In the genomic region with DNA sequence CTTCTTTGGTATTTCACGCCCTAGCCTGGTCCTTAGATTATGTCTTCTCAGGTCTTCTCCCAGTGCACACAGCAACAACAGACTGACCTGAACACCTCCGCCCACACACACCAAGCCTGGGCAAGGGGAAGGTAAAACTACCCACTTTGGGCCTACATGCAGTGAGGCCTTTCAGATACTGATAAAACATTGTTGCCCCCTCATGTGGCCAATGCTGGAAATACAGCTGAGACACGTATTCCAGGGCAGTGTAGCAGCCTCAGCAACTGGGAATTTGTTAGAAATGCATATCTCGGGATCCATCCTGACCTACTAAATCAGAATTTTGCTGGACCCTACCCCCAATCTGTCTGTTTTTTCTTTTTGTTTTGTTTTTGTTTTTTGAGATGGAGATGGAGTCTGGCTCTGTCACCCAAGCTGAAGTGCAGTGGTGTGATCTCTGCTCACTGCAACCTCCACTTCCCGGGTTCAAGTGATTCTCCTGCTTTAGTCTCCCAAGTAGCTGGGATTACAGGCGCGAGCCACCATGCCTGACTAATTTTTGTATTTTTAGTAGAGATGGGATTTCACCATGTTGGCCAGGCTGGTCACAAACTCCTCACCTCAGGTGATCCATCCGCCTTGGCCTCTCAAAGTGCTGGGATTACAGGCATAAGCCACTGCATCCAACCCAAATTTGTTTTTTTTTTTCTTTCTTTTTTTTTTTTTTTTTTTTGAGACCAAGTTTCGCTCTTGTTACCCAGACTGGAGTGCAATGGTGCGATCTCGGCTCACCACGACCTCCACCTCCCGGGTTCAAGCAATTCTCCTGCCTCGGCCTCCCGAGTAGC, we compare ENCODE assay signal across 8 cellular contexts. TPM values are rescaled to one million over a fixed set of nuclear protein-coding genes. Genes with fewer than 3 reads are reported as not detected.
DNase-seq lines count a peak whose midpoint lies in the region; ATAC-seq lines count a peak whose summit lies in the region.
"Not testable (repeated sequence)": the region's sequence is repeated elsewhere in the genome, so short reads cannot be mapped to it uniquely, and the experiment has no call there.

No MANE protein-coding gene starts in this region.

- H3K4me3 Mint-ChIP-seq in naive B cell = peak overlapping the region in 1 of 8 donors; percentile 19

- H3K36me3 Mint-ChIP-seq in naive B cell = not testable (repeated sequence)

- peak overlapping the region in 4 of 6 donors; percentile 13 to 80 (median 60) for H3K27ac Mint-ChIP-seq in naive B cell

- not testable (repeated sequence) for H3K27me3 Mint-ChIP-seq in naive B cell

- not testable (repeated sequence) for H3K9me3 Mint-ChIP-seq in naive B cell

- peaks cover 6 to 13% (median 10%) of the 10 kb centered on the region in 3 donors for H3K4me1 Mint-ChIP-seq in naive B cell

- DNase-seq in COLO829 (ENCODE audit: low spot score) = peak; percentile 87
- DNase-seq in GOT3 (lab: John Stamatoyannopoulos, UW) = peak; percentile 27
- DNase-seq in NCI-H1694 treated with DMSO at 0.1 percent for 48 hours (lab: John Stamatoyannopoulos, UW) = peak; percentile 64
- DNase-seq in SW480 (ENCODE audit: low spot score) = peak; percentile 64
- DNase-seq in activated gamma-delta T cell treated with Interleukin-2 at 50 U/mL for 16 hours = peak; percentile 84
- DNase-seq in fibroblast of peridontal ligament (ENCODE audit: extremely low read depth) = peak; percentile 84
- DNase-seq in naive B cell = peak; percentile 70
- DNase-seq in stimulated activated CD8-positive, alpha-beta memory T cell treated with anti-CD3 and anti-CD28 coated beads, Interleukin-15, amount 100 ng/mL, for 48 hours (ENCODE audit: low read depth in 2 of 2) = peak; percentile 45 to 56

- peak; percentile 88 to 92 for ATAC-seq in naive B cell (ENCODE audit: low read depth in 2 of 2)

RNA-seq across cellular contexts. Expression of a gene that starts 19.5 kb away (rescaled TPM):
- 10 to 100 TPM in 5 of 6 donors, 1 to 10 TPM in 1; 7.8 to 27.9 (median 25.9) TPM for polyA plus RNA-seq in naive B cell (ENCODE audit: low read depth in 6 of 6)

RNA-seq across cellular contexts. Expression of a gene that starts 20.1 kb away (rescaled TPM):
- polyA plus RNA-seq in naive B cell (ENCODE audit: low read depth in 6 of 6) = 100 to 1,000 TPM; 101 to 221 (median 142) TPM

RNA-seq across cellular contexts. Expression of a gene that starts 26.3 kb away (rescaled TPM):
- 10 to 100 TPM; 11.5 to 31.0 (median 19.3) TPM for polyA plus RNA-seq in naive B cell (ENCODE audit: low read depth in 6 of 6)

RNA-seq across cellular contexts. Expression of a gene that starts 29.1 kb away (rescaled TPM):
- 1 to 10 TPM in 5 of 6 donors, under 1 TPM in 1; 0.79 to 4.1 (median 2.0) TPM for polyA plus RNA-seq in naive B cell (ENCODE audit: low read depth in 6 of 6)

RNA-seq across cellular contexts. Expression of a gene that starts 40.4 kb away (rescaled TPM):
- 10 to 100 TPM in 4 of 6 donors, 1 to 10 TPM in 2; 8.1 to 14.2 (median 11.2) TPM for polyA plus RNA-seq in naive B cell (ENCODE audit: low read depth in 6 of 6)

Comparison
In these comparisons a context has a peak if more than half of its experiments do, and no peak if none do; other contexts are left out.
1. Peak in every context shown above with its lines: DNase-seq and ATAC-seq.
2. DNase-seq: peak in every context shown above with its lines; median percentile 87 in COLO829; 84 in activated gamma-delta T cell treated with Interleukin-2 at 50 U/mL for 16 hours; 84 in fibroblast of peridontal ligament; 70 in naive B cell; 64 in NCI-H1694 treated with DMSO at 0.1 percent for 48 hours; 64 in SW480; 50 in stimulated activated CD8-positive, alpha-beta memory T cell treated with anti-CD3 and anti-CD28 coated beads, Interleukin-15, amount 100 ng/mL, for 48 hours; 27 in GOT3.